In genomic region chr6:28880894-28881780, GRCh38 we compare ENCODE assay signal across 8 cellular contexts. TPM values are rescaled to one million over a fixed set of nuclear protein-coding genes. Genes with fewer than 3 reads are reported as not detected.
A peak's percentile ranks its signal among the peaks of the same experiment; 100 is the strongest.
DNase-seq lines count a peak whose midpoint lies in the region; ATAC-seq and TF ChIP-seq lines count a peak whose summit lies in the region.

No MANE protein-coding gene starts in this region.

- peak overlapping the region; percentile 85 for H3K4me2 ChIP-seq in PC-3 (ENCODE audit: low read length)
- H3K4me2 ChIP-seq in neural cell (ENCODE audit: low read length): peak overlapping the region; percentile 23

- H3K9me3 Mint-ChIP-seq in activated naive CD4-positive, alpha-beta T cell treated with anti-CD3 and anti-CD28 coated beads for 36 hours: peaks cover 6% of the 10 kb centered on the region

- H3K9me3 ChIP-seq in PC-3 (ENCODE audit: low read length): no peaks in the 10 kb centered on the region
- no peaks in the 10 kb centered on the region for H3K9me3 ChIP-seq in neural cell (ENCODE audit: low read length)
- no peaks in the 10 kb centered on the region for H3K9me3 ChIP-seq in testis

- TF ChIP-seq RAD21 in neural cell (conservative IDR thresholded peaks at IDR 0.05): no peak

- H3K27ac ChIP-seq in HL-60 (replicated peaks): no peak overlapping the region
- H3K27ac ChIP-seq in PC-3 (ENCODE audit: low read length): no peak overlapping the region
- no peak overlapping the region for H3K27ac ChIP-seq in neural cell (ENCODE audit: low read length)
- H3K27ac ChIP-seq in testis: peak overlapping the region; percentile 70 to 79

- TF ChIP-seq CTCF in HL-60 (IDR thresholded peaks at IDR 0.05; ENCODE audit: insufficient read depth, low read length) (no peak), PC-3 (conservative IDR thresholded peaks at IDR 0.05; ENCODE audit: low read depth, low read length) (no peak), neural cell (IDR thresholded peaks at IDR 0.05; ENCODE audit: poor library complexity, severe bottlenecking) (no peak), testis (IDR thresholded peaks at IDR 0.05) (no peak)

- CTCF ChIA-PET in PC-3 (lab: Charles Lee): no interaction called here
- CTCF ChIA-PET in activated naive CD4-positive, alpha-beta T cell treated with anti-CD3 and anti-CD28 coated beads for 36 hours (lab: Charles Lee): interaction anchor here (0.6 to 1.3 kb wide), 4 partner anchors 10 to 301 kb away, joined by 3 to 5 read pairs (median 3); no protein-coding TSS in a partner anchor

- ATAC-seq in PC-3 (peak; percentile 74), GM18868 (IDR thresholded peaks at IDR 0.05; ENCODE audit: unreplicated experiment) (no peak)

- BruUV-seq in PC-3 (replicated peaks; lab: Mats Ljungman, UMichigan): no TSS peak

- H3K4me3 Mint-ChIP-seq in activated naive CD4-positive, alpha-beta T cell treated with anti-CD3 and anti-CD28 coated beads for 36 hours: peak overlapping the region; percentile 76

- H3K9ac ChIP-seq in PC-3 (ENCODE audit: low read length) (peak overlapping the region; percentile 42), neural cell (ENCODE audit: low read length) (peak overlapping the region; percentile 4)

- H3F3A ChIP-seq in PC-3 (ENCODE audit: low read length, unreplicated experiment) (no peaks in the 10 kb centered on the region), neural cell (ENCODE audit: insufficient read depth, low read length, poor library complexity, severe bottlenecking) (no peaks in the 10 kb centered on the region)

- H3K4me3 ChIP-seq in HL-60 (replicated peaks; ENCODE audit: insufficient read depth, low read length) (peak overlapping the region; percentile 74), PC-3 (ENCODE audit: low read length) (peak overlapping the region; percentile 81), neural cell (ENCODE audit: low read length) (peak overlapping the region; percentile 70), testis (peak overlapping the region; percentile 62 to 66)

- H3K27me3 Mint-ChIP-seq in activated naive CD4-positive, alpha-beta T cell treated with anti-CD3 and anti-CD28 coated beads for 36 hours (ENCODE audit: low read depth): peaks cover 5% of the 10 kb centered on the region

- no peaks in the 10 kb centered on the region for H3K36me3 Mint-ChIP-seq in activated naive CD4-positive, alpha-beta T cell treated with anti-CD3 and anti-CD28 coated beads for 36 hours (ENCODE audit: low read depth)

- no peaks in the 10 kb centered on the region for H3K36me3 ChIP-seq in PC-3 (ENCODE audit: low read depth, low read length)
- H3K36me3 ChIP-seq in neural cell (ENCODE audit: insufficient read depth, low read length): no peaks in the 10 kb centered on the region
- no peaks in the 10 kb centered on the region for H3K36me3 ChIP-seq in testis (ENCODE audit: low read depth, missing control alignments)

- no peaks in the 10 kb centered on the region for H3K9me2 ChIP-seq in PC-3 (replicated peaks; ENCODE audit: low read length)
- H3K9me2 ChIP-seq in neural cell (ENCODE audit: insufficient read depth, low read length): no peaks in the 10 kb centered on the region

- peaks cover 36% of the 10 kb centered on the region for H3K4me1 Mint-ChIP-seq in activated naive CD4-positive, alpha-beta T cell treated with anti-CD3 and anti-CD28 coated beads for 36 hours (ENCODE audit: low read depth)

- peak; percentile 56 for DNase-seq in CD1c-positive myeloid dendritic cell (ENCODE audit: extremely low spot score)
- DNase-seq in HL-60 (ENCODE audit: low read depth in 1 of 2, low spot score in 1 of 2): peak in 1 of 2 experiments; percentile 75
- peak; percentile 88 for DNase-seq in PC-3
- peak; percentile 86 for DNase-seq in activated naive CD4-positive, alpha-beta T cell treated with anti-CD3 and anti-CD28 coated beads for 36 hours
- DNase-seq in foreskin melanocyte: peak; percentile 73
- DNase-seq in testis: peak; percentile 89

- peak overlapping the region; percentile 83 for H3K27ac Mint-ChIP-seq in activated naive CD4-positive, alpha-beta T cell treated with anti-CD3 and anti-CD28 coated beads for 36 hours

- 4% methylated on average over 28 of the region's 28 CpGs for WGBS in testis, 2 donors

- POLR2A ChIA-PET in PC-3 (lab: Charles Lee; ENCODE audit: unreplicated experiment): no interaction called here

- intact Hi-C loops in PC-3 (cut with micrococcal nuclease): loop anchor here (1.0 to 2.0 kb wide), 2 partner anchors 16 to 42 kb away; no protein-coding TSS in a partner anchor
- intact Hi-C loops in activated naive CD4-positive, alpha-beta T cell treated with anti-CD3 and anti-CD28 coated beads for 36 hours (cut with micrococcal nuclease): loop anchor here (5.0 kb wide), 1 partner anchor 1749 kb away; a partner anchor contains a TSS
- intact Hi-C loops in testis (cut with DNase I; ENCODE audit: low total_unique reads): no loop called here

- H3K4me1 ChIP-seq in PC-3 (ENCODE audit: insufficient read depth, low read length) (no peaks in the 10 kb centered on the region; the same call in 1 of the 2 replicates), testis (no peaks in the 10 kb centered on the region)

- TF ChIP-seq EP300 in neural cell (conservative IDR thresholded peaks at IDR 0.05; ENCODE audit: poor library complexity, severe bottlenecking): no peak

- H2AFZ ChIP-seq in PC-3 (ENCODE audit: low read length) (peak overlapping the region; percentile 93), neural cell (ENCODE audit: low read depth, low read length) (peak overlapping the region; percentile 30)

- no peaks in the 10 kb centered on the region for H3K27me3 ChIP-seq in HL-60 (ENCODE audit: insufficient read depth, poor library complexity, severe bottlenecking)
- no peaks in the 10 kb centered on the region for H3K27me3 ChIP-seq in PC-3 (ENCODE audit: low read length)
- H3K27me3 ChIP-seq in neural cell (ENCODE audit: insufficient read depth, low read depth, low read length): no peaks in the 10 kb centered on the region
- H3K27me3 ChIP-seq in testis: no peaks in the 10 kb centered on the region

- no peaks in the 10 kb centered on the region for H3K79me2 ChIP-seq in PC-3 (ENCODE audit: low read length)
- H3K79me2 ChIP-seq in neural cell (replicated peaks; ENCODE audit: insufficient read depth, low read length): no peaks in the 10 kb centered on the region

- no peaks in the 10 kb centered on the region for H4K20me1 ChIP-seq in PC-3 (ENCODE audit: low read length)
- H4K20me1 ChIP-seq in neural cell (ENCODE audit: insufficient read depth): no peaks in the 10 kb centered on the region

- TF ChIP-seq POLR2A in testis (IDR thresholded peaks at IDR 0.05): no peak

TF ChIP-seq in neural cell, 6 proteins besides CTCF, POLR2A, EP300 and RAD21:
- no peak for TF ChIP-seq SMC3 (conservative IDR thresholded peaks at IDR 0.05; ENCODE audit: poor library complexity)
- TF ChIP-seq TAF1 (IDR thresholded peaks at IDR 0.05; ENCODE audit: low read depth): no peak
- TF ChIP-seq REST (IDR thresholded peaks at IDR 0.05; ENCODE audit: borderline replicate concordance): no peak
- no peak for TF ChIP-seq EZH2 (IDR thresholded peaks at IDR 0.05; ENCODE audit: borderline replicate concordance, insufficient read depth, low read length, poor library complexity, severe bottlenecking)
- TF ChIP-seq MXI1 (conservative IDR thresholded peaks at IDR 0.05; ENCODE audit: poor library complexity, severe bottlenecking): no peak
- no peak for TF ChIP-seq POLR2AphosphoS5 (IDR thresholded peaks at IDR 0.05)
TF ChIP-seq in neural cell: peak in this region for 0.

RNA-seq across cellular contexts. Expression of gene TRIM27, which starts 42.6 kb away (rescaled TPM):
- total RNA-seq in PC-3 (2014; rRNA removed): 85.8 and 92.5 TPM in 2 replicates
- total RNA-seq in activated naive CD4-positive, alpha-beta T cell treated with anti-CD3 and anti-CD28 coated beads for 36 hours: 10 to 100 TPM; 35.8 to 41.4 TPM
- 75.0 and 79.7 TPM in 2 replicates for polyA plus RNA-seq in neural cell
- polyA minus RNA-seq in neural cell: 82.0 and 86.0 TPM in 2 replicates
- 10 to 100 TPM; 61.4 to 81.2 TPM for total RNA-seq in testis
- 29.8 TPM for polyA plus RNA-seq in testis (ENCODE audit: insufficient read depth, low read depth, low replicate concordance)

Comparison
In these comparisons a context has a peak if more than half of its experiments do, and no peak if none do; other contexts are left out.
1. H3K27ac ChIP-seq: peak in testis (2 of 2); none in HL-60 (single experiment), PC-3 (single experiment) and neural cell (single experiment).
2. Peak in every context shown above with its lines, with median percentiles within 50 percentile points of each other: H3K4me3 ChIP-seq.